Comparison of ENCODE assay signal across 14 cellular contexts in genomic region chr15:70578196-70578595, GRCh38.
DNase-seq lines count a peak whose midpoint lies in the region; ATAC-seq and TF ChIP-seq lines count a peak whose summit lies in the region.
"Had no signal": no experiment of that assay in that cellular context is flagged by ENCODE, and none has a peak within 500 bp of the region (broad histone marks: within the 10 kb centered on the region; RNA-seq: fewer than 3 reads in every experiment).

No MANE protein-coding gene starts in this region.

- H3K9ac ChIP-seq in trophoblast cell (ENCODE audit: low read length): no peak overlapping the region
- H3K9ac ChIP-seq: BLaER1, GM23248 had no signal

- H2AK5ac ChIP-seq in trophoblast cell (ENCODE audit: low read length): no peak overlapping the region

- H2BK12ac ChIP-seq in trophoblast cell (ENCODE audit: low read length): no peak overlapping the region

- H3K4me1 ChIP-seq in HEK293 (ENCODE audit: control insufficient read depth, insufficient read depth, low read length) (peaks cover 29% of the 10 kb centered on the region), trophoblast cell (ENCODE audit: control insufficient read depth in 1 of 2, insufficient read depth in 2 of 2, low read length in 2 of 2) (no peaks in the 10 kb centered on the region)
- H3K4me1 ChIP-seq: BLaER1 had no signal

- CTCF ChIA-PET in HEK293 (lab: Yijun Ruan, JAX): interaction anchor here (0.6 to 6.4 kb wide), 3 partner anchors 8 to 508 kb away, joined by 3 to 46 read pairs (median 3); no protein-coding TSS in a partner anchor

- no peak overlapping the region for H4K91ac ChIP-seq in trophoblast cell (ENCODE audit: low read depth, low read length)

- no peak overlapping the region for H3K4me3 ChIP-seq in HEK293 (ENCODE audit: low read depth, low read length)
- H3K4me3 ChIP-seq in coronary artery: no peak overlapping the region
- H3K4me3 ChIP-seq in trophoblast cell (ENCODE audit: low read depth, low read length): peak overlapping the region; percentile 10
- H3K4me3 ChIP-seq: BLaER1, GM23248 had no signal

- no peak overlapping the region for H2AFZ ChIP-seq in trophoblast cell (ENCODE audit: insufficient read depth, low read length, poor library complexity)
- H2AFZ ChIP-seq: GM23248 had no signal

- H3K36me3 ChIP-seq in HEK293 (ENCODE audit: control insufficient read depth in 2 of 2, insufficient read depth in 1 of 2, low read length in 2 of 2) (no peaks in the 10 kb centered on the region), trophoblast cell (ENCODE audit: control insufficient read depth in 1 of 2, insufficient read depth in 2 of 2, low read length in 2 of 2) (no peaks in the 10 kb centered on the region)
- H3K36me3 ChIP-seq: BLaER1 had no signal

- no peak for TF ChIP-seq CTCF in HEK293 (tag by site-specific recombination; IDR thresholded peaks at IDR 0.05)
- no peak for TF ChIP-seq CTCF in coronary artery (IDR thresholded peaks at IDR 0.05)

- no peak overlapping the region for H3K4ac ChIP-seq in trophoblast cell (ENCODE audit: low read depth, low read length)

- H3K4me2 ChIP-seq in trophoblast cell (ENCODE audit: low read length): no peak overlapping the region
- H3K4me2 ChIP-seq: BLaER1 had no signal

- ATAC-seq in HG02840 (IDR thresholded peaks at IDR 0.05; ENCODE audit: low FRiP score, unreplicated experiment): no peak

- no peak overlapping the region for H3K18ac ChIP-seq in trophoblast cell (ENCODE audit: low read length)

- no peak overlapping the region for H3K23ac ChIP-seq in trophoblast cell (ENCODE audit: low read length)

- H3K79me2 ChIP-seq in trophoblast cell (ENCODE audit: control insufficient read depth, insufficient read depth, low read length, poor library complexity): no peaks in the 10 kb centered on the region

- no peak overlapping the region for H4K8ac ChIP-seq in trophoblast cell (ENCODE audit: low read depth, low read length)

- no peak overlapping the region for H2BK120ac ChIP-seq in trophoblast cell (ENCODE audit: insufficient read depth, low read length, poor library complexity)

- DNase-seq in coronary artery (ENCODE audit: low spot score) (peak; percentile 60), trophoblast cell (no peak), ureter (ENCODE audit: low spot score) (peak; percentile 14), H4 (ENCODE audit: low spot score) (no peak)
- DNase-seq in activated T-cell treated with anti-CD3 and anti-CD28 coated beads, Interleukin-2, amount 50 U/mL, for 48 hours: no peak
- DNase-seq: 8988T, AML-193, DMS53, GF-D8, GM23248, H7 had no signal

- H3K27ac ChIP-seq in HEK293 (ENCODE audit: extremely low read depth, low read depth, low read length) (no peak overlapping the region), coronary artery (no peak overlapping the region), trophoblast cell (ENCODE audit: low read depth, low read length) (no peak overlapping the region)
- H3K27ac ChIP-seq: BLaER1, GM23248 had no signal

- WGBS in trophoblast cell (ENCODE audit: extremely low coverage, insufficient coverage, insufficient read length): no CpG with 5 or more reads among the region's 10 CpGs

- H3K27me3 ChIP-seq in trophoblast cell (ENCODE audit: insufficient read depth, low read length): no peaks in the 10 kb centered on the region
- H3K27me3 ChIP-seq: BLaER1 had no signal

- H3K14ac ChIP-seq in trophoblast cell (ENCODE audit: low read length): no peak overlapping the region

- POLR2A ChIA-PET in HEK293 (lab: Yijun Ruan, JAX): no interaction called here

- H3K9me3 ChIP-seq in HEK293 (ENCODE audit: control insufficient read depth, insufficient read depth, low read depth, low read length): peaks cover 3% of the 10 kb centered on the region; the same call in 1 of the 2 replicates
- peaks cover 2% of the 10 kb centered on the region for H3K9me3 ChIP-seq in trophoblast cell (ENCODE audit: insufficient read depth, low read depth, low read length)

- H4K12ac ChIP-seq in trophoblast cell (ENCODE audit: low read depth, low read length): no peak overlapping the region

- H3K79me1 ChIP-seq in trophoblast cell (ENCODE audit: low read length): no peaks in the 10 kb centered on the region

- no peak overlapping the region for H2BK5ac ChIP-seq in trophoblast cell (ENCODE audit: low read depth, low read length, poor library complexity)

TF ChIP-seq in HEK293, 187 proteins besides CTCF, POLR2A, EP300 and RAD21:
- TF ChIP-seq ZNF473 (tag by site-specific recombination; IDR thresholded peaks at IDR 0.05): no peak
- TF ChIP-seq ZNF514 (tag by site-specific recombination; IDR thresholded peaks at IDR 0.05): no peak
- peak; percentile 30; the same call in 1 of the 2 replicates for TF ChIP-seq EGR2 (tag by site-specific recombination; IDR thresholded peaks at IDR 0.05; ENCODE audit: low read depth)
TF ChIP-seq in HEK293: peak in this region for 1.

Comparison
In these comparisons a context has a peak if more than half of its experiments do, and no peak if none do; other contexts are left out.
1. DNase-seq: peak in coronary artery (single experiment) and ureter (single experiment); none in trophoblast cell (0 of 2), activated T-cell treated with anti-CD3 and anti-CD28 coated beads, Interleukin-2, amount 50 U/mL, for 48 hours (0 of 2) and H4 (single experiment).